In genomic region chr6:15416932-15417509, GRCh38 we compare ENCODE assay signal across 16 cellular contexts.
DNase-seq lines count a peak whose midpoint lies in the region; ATAC-seq and TF ChIP-seq lines count a peak whose summit lies in the region.
"Had no signal": no experiment of that assay in that cellular context is flagged by ENCODE, and none has a peak within 500 bp of the region (broad histone marks: within the 10 kb centered on the region; RNA-seq: fewer than 3 reads in every experiment).

No MANE protein-coding gene starts in this region.

- peaks cover 11% of the 10 kb centered on the region for H3K36me3 ChIP-seq in CD4-positive, CD25-positive, alpha-beta regulatory T cell (ENCODE audit: control insufficient read depth, insufficient read depth, low read length)
- H3K36me3 ChIP-seq in HEK293 (ENCODE audit: control insufficient read depth in 2 of 2, insufficient read depth in 1 of 2, low read length in 2 of 2): peaks cover 0 to 8% of the 10 kb centered on the region in 2 experiments; a peak in 2 of 3 replicates
- H3K36me3 ChIP-seq: esophagus muscularis mucosa, lower lobe of right lung, MG63 had no signal

- H3K4me1 Mint-ChIP-seq in CD4-positive, CD25-positive, alpha-beta regulatory T cell: peaks cover 18 to 39% (median 26%) of the 10 kb centered on the region in 4 donors
- H3K4me1 Mint-ChIP-seq in activated naive CD8-positive, alpha-beta T cell treated with anti-CD3 and anti-CD28 coated beads, Interleukin-2, amount 10 ng/mL, durations not matched to agents 7 days and 5 days: peaks cover 43% of the 10 kb centered on the region
- H3K4me1 Mint-ChIP-seq in immature natural killer cell: peaks cover 52 to 72% of the 10 kb centered on the region in 2 donors

- peaks cover 0 to 22% (median 10%) of the 10 kb centered on the region in 7 donors for H3K9me3 Mint-ChIP-seq in CD4-positive, CD25-positive, alpha-beta regulatory T cell
- H3K9me3 Mint-ChIP-seq in activated naive CD8-positive, alpha-beta T cell treated with anti-CD3 and anti-CD28 coated beads, Interleukin-2, amount 10 ng/mL, durations not matched to agents 7 days and 5 days: peaks cover 10% of the 10 kb centered on the region
- H3K9me3 Mint-ChIP-seq in immature natural killer cell: peaks cover 0 to 17% (median 13%) of the 10 kb centered on the region in 6 donors

- POLR2A ChIA-PET in HEK293 (lab: Yijun Ruan, JAX): no interaction called here
- POLR2A ChIA-PET in activated naive CD8-positive, alpha-beta T cell treated with anti-CD3 and anti-CD28 coated beads, Interleukin-2, amount 10 ng/mL, durations not matched to agents 7 days and 5 days (lab: Charles Lee): no interaction called here

- H3K36me3 Mint-ChIP-seq in CD4-positive, CD25-positive, alpha-beta regulatory T cell: peaks cover 42% of the 10 kb centered on the region
- peaks cover 60% of the 10 kb centered on the region for H3K36me3 Mint-ChIP-seq in activated naive CD8-positive, alpha-beta T cell treated with anti-CD3 and anti-CD28 coated beads, Interleukin-2, amount 10 ng/mL, durations not matched to agents 7 days and 5 days
- H3K36me3 Mint-ChIP-seq in immature natural killer cell: peaks cover 10 to 20% (median 10%) of the 10 kb centered on the region in 3 donors

- peak overlapping the region in 2 of 3 donors; percentile 11 to 54 for H3K27ac Mint-ChIP-seq in CD4-positive, CD25-positive, alpha-beta regulatory T cell
- H3K27ac Mint-ChIP-seq in activated naive CD8-positive, alpha-beta T cell treated with anti-CD3 and anti-CD28 coated beads, Interleukin-2, amount 10 ng/mL, durations not matched to agents 7 days and 5 days: peak overlapping the region; percentile 53
- peak overlapping the region; percentile 14 to 72 (median 56) for H3K27ac Mint-ChIP-seq in immature natural killer cell
- H3K27ac Mint-ChIP-seq: B cell had no signal

- H3K4me3 ChIP-seq in CD4-positive, CD25-positive, alpha-beta regulatory T cell (ENCODE audit: low read depth, low read length): no peak overlapping the region
- H3K4me3 ChIP-seq in HEK293 (ENCODE audit: low read depth, low read length): no peak overlapping the region
- H3K4me3 ChIP-seq: dorsolateral prefrontal cortex, esophagus muscularis mucosa, lower lobe of right lung, MG63, vagina had no signal

- peaks cover 20% of the 10 kb centered on the region in 2 experiments for H3K9me3 ChIP-seq in CD4-positive, CD25-positive, alpha-beta regulatory T cell (ENCODE audit: control insufficient read depth in 2 of 2, low read length in 2 of 2)
- H3K9me3 ChIP-seq in HEK293 (ENCODE audit: control insufficient read depth, insufficient read depth, low read depth, low read length): no peaks in the 10 kb centered on the region

- CTCF ChIA-PET in HEK293 (lab: Yijun Ruan, JAX): interaction anchor here (1.2 kb wide), 1 partner anchor 24 kb away, joined by 8 read pairs; no protein-coding TSS in a partner anchor

- ATAC-seq in CD4-positive, CD25-positive, alpha-beta regulatory T cell (ENCODE audit: low read depth in 2 of 2): no peak
- no peak for ATAC-seq in activated naive CD8-positive, alpha-beta T cell treated with anti-CD3 and anti-CD28 coated beads, Interleukin-2, amount 10 ng/mL, durations not matched to agents 7 days and 5 days (ENCODE audit: low read depth)
- no peak for ATAC-seq in HG02610 (IDR thresholded peaks at IDR 0.05; ENCODE audit: unreplicated experiment)
- ATAC-seq: lower lobe of right lung had no signal

- no peak for DNase-seq in CD4-positive, CD25-positive, alpha-beta regulatory T cell
- DNase-seq in activated naive CD8-positive, alpha-beta T cell treated with anti-CD3 and anti-CD28 coated beads, Interleukin-2, amount 10 ng/mL, durations not matched to agents 7 days and 5 days: no peak
- DNase-seq in immature natural killer cell: no peak
- DNase-seq in kidney tubule cell (ENCODE audit: low spot score): no peak
- no peak for DNase-seq in SKM-1 treated with dmso at 0.1 percent for 144 hours (lab: John Stamatoyannopoulos, UW; ENCODE audit: unreplicated experiment)
- DNase-seq: dorsolateral prefrontal cortex, H9, lower lobe of right lung, MG63, NCI-H446 treated with DMSO at 0.1 percent for 48 hours had no signal

- peaks cover 11% of the 10 kb centered on the region for H3K4me1 ChIP-seq in CD4-positive, CD25-positive, alpha-beta regulatory T cell (ENCODE audit: control insufficient read depth, insufficient read depth, low read length, poor library complexity, severe bottlenecking)
- H3K4me1 ChIP-seq in HEK293 (ENCODE audit: control insufficient read depth, insufficient read depth, low read length): peaks cover 17% of the 10 kb centered on the region

- no peak overlapping the region for H3K4me3 Mint-ChIP-seq in CD4-positive, CD25-positive, alpha-beta regulatory T cell
- peak overlapping the region; percentile 7 for H3K4me3 Mint-ChIP-seq in activated naive CD8-positive, alpha-beta T cell treated with anti-CD3 and anti-CD28 coated beads, Interleukin-2, amount 10 ng/mL, durations not matched to agents 7 days and 5 days
- H3K4me3 Mint-ChIP-seq in immature natural killer cell: peak overlapping the region in 3 of 5 donors; percentile 0 to 25 (median 1)
- H3K4me3 Mint-ChIP-seq: B cell, H9 had no signal

- no peak for TF ChIP-seq CTCF in HEK293 (tag by site-specific recombination; IDR thresholded peaks at IDR 0.05)

- no peak overlapping the region for H3K27ac ChIP-seq in CD4-positive, CD25-positive, alpha-beta regulatory T cell (ENCODE audit: insufficient read depth, low read length, poor library complexity, severe bottlenecking)
- H3K27ac ChIP-seq in HEK293 (ENCODE audit: extremely low read depth, low read depth, low read length): no peak overlapping the region
- H3K27ac ChIP-seq: dorsolateral prefrontal cortex, esophagus muscularis mucosa, lower lobe of right lung, parathyroid adenoma, vagina had no signal

- no peaks in the 10 kb centered on the region for H3K27me3 Mint-ChIP-seq in CD4-positive, CD25-positive, alpha-beta regulatory T cell
- H3K27me3 Mint-ChIP-seq in activated naive CD8-positive, alpha-beta T cell treated with anti-CD3 and anti-CD28 coated beads, Interleukin-2, amount 10 ng/mL, durations not matched to agents 7 days and 5 days: no peaks in the 10 kb centered on the region
- H3K27me3 Mint-ChIP-seq in immature natural killer cell (ENCODE audit: low read depth in 3 of 3): peaks cover 0 to 5% (median under 1%) of the 10 kb centered on the region in 3 donors
- H3K27me3 Mint-ChIP-seq: B cell had no signal

- H3K27me3 ChIP-seq in CD4-positive, CD25-positive, alpha-beta regulatory T cell (ENCODE audit: control insufficient read depth, insufficient read depth, low read length): no peaks in the 10 kb centered on the region
- H3K27me3 ChIP-seq: dorsolateral prefrontal cortex, esophagus muscularis mucosa, MG63, vagina had no signal

TF ChIP-seq in HEK293, 187 proteins besides CTCF, POLR2A, EP300 and RAD21:
- TF ChIP-seq SCRT2 (tag by site-specific recombination; IDR thresholded peaks at IDR 0.05): peak; percentile 85
- 0 out of 2 replicates have a peak, but pooled peaks have one; percentile 36 for TF ChIP-seq SCRT1 (tag by site-specific recombination; IDR thresholded peaks at IDR 0.05; ENCODE audit: borderline replicate concordance)
- no peak for TF ChIP-seq PRDM1 (tag by site-specific recombination; IDR thresholded peaks at IDR 0.05)
- TF ChIP-seq ZBTB48 (tag by site-specific recombination; IDR thresholded peaks at IDR 0.05): no peak
- TF ChIP-seq ZNF76 (tag by site-specific recombination; IDR thresholded peaks at IDR 0.05; ENCODE audit: borderline replicate concordance, low read depth): no peak

Comparison
In these comparisons a context has a peak if more than half of its experiments do, and no peak if none do; other contexts are left out.
1. H3K4me3 Mint-ChIP-seq: peak in activated naive CD8-positive, alpha-beta T cell treated with anti-CD3 and anti-CD28 coated beads, Interleukin-2, amount 10 ng/mL, durations not matched to agents 7 days and 5 days (single experiment) and immature natural killer cell (3 of 5); none in CD4-positive, CD25-positive, alpha-beta regulatory T cell (0 of 4).
2. Peak in every context shown above with its lines, with median percentiles within 50 percentile points of each other: H3K27ac Mint-ChIP-seq.